ENCODE assay signal across 14 cellular contexts in genomic region chr22:49951678-49951985, GRCh38. TPM values are rescaled to one million over a fixed set of nuclear protein-coding genes. Genes with fewer than 3 reads are reported as not detected.
DNase-seq lines count a peak whose midpoint lies in the region; ATAC-seq, FAIRE-seq and TF ChIP-seq lines count a peak whose summit lies in the region.
"Had no signal": no experiment of that assay in that cellular context is flagged by ENCODE, and none has a peak within 500 bp of the region (broad histone marks: within the 10 kb centered on the region; RNA-seq: fewer than 3 reads in every experiment).

No MANE protein-coding gene starts in this region.

- peaks cover 0 to 10% (median 0%) of the 10 kb centered on the region in 11 experiments; a peak in 3 of 22 replicates for H4K20me1 ChIP-seq in BLaER1 treated with 17β-estradiol and CSF1 and Interleukin-3, amounts not matched to agents 10 nM and 100 nM

- peaks cover 53 to 93% (median 87%) of the 10 kb centered on the region in 10 experiments for H3K4me1 ChIP-seq in BLaER1 treated with 17β-estradiol and CSF1 and Interleukin-3, amounts not matched to agents 10 nM and 100 nM
- peaks cover 44% of the 10 kb centered on the region for H3K4me1 ChIP-seq in SJSA1 (replicated peaks)
- peaks cover 3 to 4% of the 10 kb centered on the region in 2 donors for H3K4me1 ChIP-seq in small intestine (ENCODE audit: control insufficient read depth in 2 of 2, insufficient read depth in 1 of 2, low read depth in 1 of 2, low read length in 1 of 2)

- 34 to 67% (median 59%) methylated on average over 3 to 4 of the region's 4 CpGs for WGBS in small intestine, 3 donors

- no peaks in the 10 kb centered on the region for H3K36me3 ChIP-seq in BLaER1 treated with 17β-estradiol and CSF1 and Interleukin-3, amounts not matched to agents 10 nM and 100 nM
- no peaks in the 10 kb centered on the region for H3K36me3 ChIP-seq in SJSA1
- H3K36me3 ChIP-seq in small intestine (ENCODE audit: control insufficient read depth in 2 of 2, insufficient read depth in 2 of 2, low read length in 2 of 2): no peaks in the 10 kb centered on the region
- H3K36me3 ChIP-seq: brain microvascular endothelial cell had no signal

- no peak for TF ChIP-seq POLR2A in erythroblast (IDR thresholded peaks at IDR 0.05; ENCODE audit: low read length)

- ATAC-seq in HG03354 (IDR thresholded peaks at IDR 0.05; ENCODE audit: poor library complexity, severe bottlenecking, unreplicated experiment): no peak
- ATAC-seq: left cardiac atrium had no signal

- peak overlapping the region; percentile 37 to 92 (median 73); a peak in 19 of 22 replicates for H3K4me2 ChIP-seq in BLaER1 treated with 17β-estradiol and CSF1 and Interleukin-3, amounts not matched to agents 10 nM and 100 nM

- H3K4me3 ChIP-seq in BLaER1 treated with 17β-estradiol and CSF1 and Interleukin-3, amounts not matched to agents 10 nM and 100 nM: no peak overlapping the region
- no peak overlapping the region for H3K4me3 ChIP-seq in SJSA1
- no peak overlapping the region for H3K4me3 ChIP-seq in small intestine (ENCODE audit: low read depth in 1 of 2, low read length in 2 of 2)

- peak overlapping the region in 4 of 11 experiments; percentile 10 to 46 (median 28); a peak in 4 of 22 replicates for H3K9ac ChIP-seq in BLaER1 treated with 17β-estradiol and CSF1 and Interleukin-3, amounts not matched to agents 10 nM and 100 nM

- DNase-seq in SJSA1 (ENCODE audit: low read depth in 1 of 2, low spot score in 2 of 2) (no peak), small intestine (no peak), SIG-M5 (lab: John Stamatoyannopoulos, UW) (no peak), erythroblast (lab: John Stamatoyannopoulos, UW) (no peak), hypothalamus (lab: John Stamatoyannopoulos, UW) (no peak)
- DNase-seq: activated effector memory CD4-positive, alpha-beta T cell treated with anti-CD3 and anti-CD28 coated beads, Interleukin-2, amount 50 U/mL, for 16 hours; AML-193; glutamatergic neuron; left cardiac atrium; NCI-H1092 treated with DMSO at 0.1 percent for 48 hours had no signal

- no peaks in the 10 kb centered on the region for H3K9me3 ChIP-seq in BLaER1 treated with 17β-estradiol and CSF1 and Interleukin-3, amounts not matched to agents 10 nM and 100 nM (replicated peaks in 1 of 11)
- H3K9me3 ChIP-seq in SJSA1 (replicated peaks) (0 out of 2 replicates have a peak, but pooled peaks cover 2% of the 10 kb centered on the region), small intestine (ENCODE audit: control insufficient read depth, low read depth) (no peaks in the 10 kb centered on the region)

- H3K27me3 ChIP-seq in BLaER1 treated with 17β-estradiol and CSF1 and Interleukin-3, amounts not matched to agents 10 nM and 100 nM: no peaks in the 10 kb centered on the region
- H3K27me3 ChIP-seq in SJSA1 (replicated peaks) (no peaks in the 10 kb centered on the region), layer of hippocampus (ENCODE audit: control insufficient read depth, insufficient read depth, low read length) (no peaks in the 10 kb centered on the region), small intestine (ENCODE audit: control insufficient read depth in 2 of 2, insufficient read depth in 2 of 2, low read length in 2 of 2) (no peaks in the 10 kb centered on the region)
- H3K27me3 ChIP-seq: brain microvascular endothelial cell had no signal

- H3K27ac ChIP-seq in BLaER1 treated with 17β-estradiol and CSF1 and Interleukin-3, amounts not matched to agents 10 nM and 100 nM: no peak overlapping the region
- peak overlapping the region; percentile 93 for H3K27ac ChIP-seq in SJSA1
- H3K27ac ChIP-seq in layer of hippocampus (ENCODE audit: low read depth, low read length): peak overlapping the region; percentile 38
- H3K27ac ChIP-seq in small intestine (ENCODE audit: low read depth in 1 of 2, low read length in 1 of 2): peak overlapping the region; percentile 71 to 95

- FAIRE-seq in small intestine (lab: Jason Lieb, UNC): no peak

RNA-seq across cellular contexts. Expression of gene PIM3, which starts 8.9 kb away (rescaled TPM):
- total RNA-seq in SJSA1 (2014; rRNA removed; shearing (Covaris generic)): 53.0 and 55.8 TPM in 2 replicates
- polyA plus RNA-seq in small intestine: 10 to 100 TPM; 35.7 to 72.2 (median 49.4) TPM

RNA-seq across cellular contexts. Expression of gene CRELD2, which starts 33.2 kb away (rescaled TPM):
- 88.0 and 145 TPM in 2 replicates for total RNA-seq in SJSA1 (2014; rRNA removed; shearing (Covaris generic))
- polyA plus RNA-seq in small intestine: 100 to 1,000 TPM in 1 of 3 donors, 10 to 100 TPM in 2; 11.9 to 107 (median 20.8) TPM

RNA-seq across cellular contexts. Expression of gene ALG12, which starts 33.4 kb away (rescaled TPM):
- 10.6 and 19.6 TPM in 2 replicates for total RNA-seq in SJSA1 (2014; rRNA removed; shearing (Covaris generic))
- polyA plus RNA-seq in small intestine: 10 to 100 TPM in 1 of 3 donors, 1 to 10 TPM in 2; 9.4 to 15.2 (median 9.5) TPM

Comparison
In these comparisons a context has a peak if more than half of its experiments do, and no peak if none do; other contexts are left out.
1. H3K27ac ChIP-seq: peak in SJSA1 (single experiment), layer of hippocampus (single experiment) and small intestine (2 of 2); none in BLaER1 treated with 17β-estradiol and CSF1 and Interleukin-3, amounts not matched to agents 10 nM and 100 nM (0 of 11).